8 cellular contexts compared by ENCODE assay signal in genomic region chr2:9398251-9398650, GRCh38. TPM values are rescaled to one million over a fixed set of nuclear protein-coding genes. Genes with fewer than 3 reads are reported as not detected.
DNase-seq lines count a peak whose midpoint lies in the region; ATAC-seq and TF ChIP-seq lines count a peak whose summit lies in the region.
"Not testable (repeated sequence)": the region's sequence is repeated elsewhere in the genome, so short reads cannot be mapped to it uniquely, and the experiment has no call there.

No MANE protein-coding gene starts in this region.

- H3K9me3 Mint-ChIP-seq in endodermal cell; progenitor cell of endocrine pancreas (ENCODE audit: low read depth): not testable (repeated sequence)

- intact Hi-C loops in heart left ventricle (cut with DNase I); vagina (cut with DNase I): not testable (repeated sequence)

- not testable (repeated sequence) for H3K9me3 ChIP-seq in endodermal cell (ENCODE audit: control insufficient read depth, low read length); heart left ventricle; skeletal muscle tissue (ENCODE audit: control insufficient read depth in 3 of 3, low read length in 3 of 3); tibial nerve; vagina

- 92 to 95% methylated on average over 11 of the region's 11 CpGs for WGBS in endodermal cell (ENCODE audit: insufficient coverage in 1 of 2, insufficient read length in 1 of 2), 2 experiments
- WGBS in heart left ventricle, 4 donors: 94 to 99% (median 97%) methylated on average over 11 of the region's 11 CpGs
- WGBS in tibial nerve, 2 donors: 92 to 97% methylated on average over 11 of the region's 11 CpGs

- peak overlapping the region; percentile 52 for H3K27ac ChIP-seq in RWPE1
- H3K27ac ChIP-seq in endodermal cell (ENCODE audit: low read depth, low read length): not testable (repeated sequence)
- peak overlapping the region in 7 of 12 donors; percentile 14 to 69 (median 62) for H3K27ac ChIP-seq in heart left ventricle
- H3K27ac ChIP-seq in skeletal muscle tissue (ENCODE audit: low read depth, low read length): peak overlapping the region; percentile 78
- peak overlapping the region; percentile 39 to 93 (median 83) for H3K27ac ChIP-seq in tibial nerve
- peak overlapping the region; percentile 88 for H3K27ac ChIP-seq in vagina

- not testable (repeated sequence) for H3K4me3 ChIP-seq in endodermal cell (ENCODE audit: low read length); heart left ventricle; skeletal muscle tissue (ENCODE audit: low read length in 3 of 3); tibial nerve; vagina

- TF ChIP-seq POLR2A in heart left ventricle (IDR thresholded peaks at IDR 0.05); tibial nerve (IDR thresholded peaks at IDR 0.05); vagina (IDR thresholded peaks at IDR 0.05): not testable (repeated sequence)

- TF ChIP-seq EP300 in tibial nerve (IDR thresholded peaks at IDR 0.05): not testable (repeated sequence)

- not testable (repeated sequence) for H3K9ac ChIP-seq in endodermal cell (ENCODE audit: extremely low read depth, low read length, poor library complexity, severe bottlenecking); skeletal muscle tissue (ENCODE audit: low read depth in 1 of 3, low read length in 3 of 3)

- H3K4me1 Mint-ChIP-seq in endodermal cell; progenitor cell of endocrine pancreas (ENCODE audit: low read depth): not testable (repeated sequence)

- not testable (repeated sequence) for H3K36me3 Mint-ChIP-seq in endodermal cell (ENCODE audit: low read depth)
- H3K36me3 Mint-ChIP-seq in progenitor cell of endocrine pancreas (ENCODE audit: insufficient read depth): peaks cover 15% of the 10 kb centered on the region

- not testable (repeated sequence) for DNase-seq in RWPE1 (ENCODE audit: low spot score); heart left ventricle; progenitor cell of endocrine pancreas (ENCODE audit: low spot score, unreplicated experiment); tibial nerve (ENCODE audit: low spot score in 2 of 2); vagina (ENCODE audit: extremely low spot score in 2 of 2)
- DNase-seq in endodermal cell (peak; percentile 30), islet precursor cell (peak; percentile 29)

- not testable (repeated sequence) for ATAC-seq in heart left ventricle

- H3K36me3 ChIP-seq in endodermal cell (ENCODE audit: control insufficient read depth, insufficient read depth, low read length); vagina: not testable (repeated sequence)
- H3K36me3 ChIP-seq in heart left ventricle (peaks cover 0 to 70% (median 52%) of the 10 kb centered on the region in 9 donors), skeletal muscle tissue (ENCODE audit: control insufficient read depth in 3 of 3, insufficient read depth in 3 of 3, low read length in 3 of 3) (peaks cover 4 to 19% (median 15%) of the 10 kb centered on the region in 3 donors), tibial nerve (peaks cover 0 to 57% (median 3%) of the 10 kb centered on the region in 3 donors)

- H3K27me3 ChIP-seq in endodermal cell (ENCODE audit: control insufficient read depth, insufficient read depth, low read length, poor library complexity, severe bottlenecking); heart left ventricle; skeletal muscle tissue (ENCODE audit: control insufficient read depth in 3 of 3, insufficient read depth in 3 of 3, low read length in 3 of 3); tibial nerve; vagina: not testable (repeated sequence)

- not testable (repeated sequence) for H3K4me1 ChIP-seq in endodermal cell (ENCODE audit: control insufficient read depth, insufficient read depth, low read length); skeletal muscle tissue (ENCODE audit: control insufficient read depth in 3 of 3, insufficient read depth in 3 of 3, low read length in 3 of 3)
- H3K4me1 ChIP-seq in heart left ventricle (peaks cover 0 to 21% (median 8%) of the 10 kb centered on the region in 12 donors), tibial nerve (peaks cover 0 to 31% (median 23%) of the 10 kb centered on the region in 4 donors), vagina (peaks cover 34% of the 10 kb centered on the region)

- POLR2A ChIA-PET in RWPE1 (lab: Yijun Ruan, JAX; ENCODE audit: low non-redundant PET): not testable (repeated sequence)

- not testable (repeated sequence) for H3K27me3 Mint-ChIP-seq in endodermal cell (ENCODE audit: insufficient read depth); progenitor cell of endocrine pancreas

- not testable (repeated sequence) for TF ChIP-seq CTCF in RWPE1 (conservative IDR thresholded peaks at IDR 0.05; ENCODE audit: low read depth); endodermal cell (conservative IDR thresholded peaks at IDR 0.05); heart left ventricle (IDR thresholded peaks at IDR 0.05); progenitor cell of endocrine pancreas (IDR thresholded peaks at IDR 0.05; ENCODE audit: unreplicated experiment); tibial nerve (IDR thresholded peaks at IDR 0.05); vagina (IDR thresholded peaks at IDR 0.05)

- not testable (repeated sequence) for H3K4me3 Mint-ChIP-seq in endodermal cell; progenitor cell of endocrine pancreas (ENCODE audit: low read depth)

- not testable (repeated sequence) for H3K27ac Mint-ChIP-seq in endodermal cell
- peak overlapping the region; percentile 24 for H3K27ac Mint-ChIP-seq in progenitor cell of endocrine pancreas

- CTCF ChIA-PET in RWPE1 (lab: Yijun Ruan, JAX): not testable (repeated sequence)

RNA-seq across cellular contexts. Expression of gene ITGB1BP1, which starts 25.1 kb away (rescaled TPM):
- total RNA-seq in endodermal cell (10 to 100 TPM; 34.9 to 58.9 TPM), heart left ventricle (100 to 1,000 TPM in 6 of 9 donors, 10 to 100 TPM in 3; 26.5 to 163 (median 104) TPM), progenitor cell of endocrine pancreas (40.7 and 41.8 TPM in 2 replicates), skeletal muscle tissue (37.1 TPM), tibial nerve (10 to 100 TPM; 65.9 to 97.3 (median 89.0) TPM), vagina (53.8 TPM)
- polyA plus RNA-seq in endodermal cell (2013, experiment 1 of 2): 42.8 TPM
- 47.2 TPM for polyA plus RNA-seq in endodermal cell (2013, experiment 2 of 2)
- 100 to 1,000 TPM in 1 of 2 donors, 10 to 100 TPM in 1; 85.6 to 165 TPM for polyA plus RNA-seq in heart left ventricle

RNA-seq across cellular contexts. Expression of gene CPSF3, which starts 25.2 kb away (rescaled TPM):
- total RNA-seq in endodermal cell: 10 to 100 TPM; 75.0 to 85.2 TPM
- polyA plus RNA-seq in endodermal cell (2013, experiment 1 of 2): 95.0 TPM
- 83.4 TPM for polyA plus RNA-seq in endodermal cell (2013, experiment 2 of 2)
- 10 to 100 TPM; 13.8 to 27.5 (median 18.3) TPM for total RNA-seq in heart left ventricle
- polyA plus RNA-seq in heart left ventricle: 10 to 100 TPM; 12.0 to 21.9 TPM
- 60.3 and 60.4 TPM in 2 replicates for total RNA-seq in progenitor cell of endocrine pancreas
- total RNA-seq in skeletal muscle tissue: 27.7 TPM
- 10 to 100 TPM; 18.6 to 43.9 (median 25.0) TPM for total RNA-seq in tibial nerve
- total RNA-seq in vagina: 19.4 TPM
